Comparison of ENCODE assay signal across 26 cellular contexts in genomic region chr4:14844059-14844458, GRCh38.
"Had no signal": no experiment of that assay in that cellular context is flagged by ENCODE, and none has a peak within 500 bp of the region (broad histone marks: within the 10 kb centered on the region; RNA-seq: fewer than 3 reads in every experiment).

No MANE protein-coding gene starts in this region.

- H3K4me3 ChIP-seq: ascending aorta, left lung, lower lobe of right lung, neural progenitor cell, psoas muscle, sigmoid colon, stomach, thyroid gland, upper lobe of left lung, vagina had no signal

- FAIRE-seq: endothelial cell of umbilical vein, small intestine had no signal

- ATAC-seq: activated CD8-positive, alpha-beta T cell treated with anti-CD3 and anti-CD28 coated beads for 36 hours; esophagus mucosa; left lung; lower lobe of right lung; natural killer cell; psoas muscle had no signal

- DNase-seq: activated CD4-positive, alpha-beta T cell treated with anti-CD3 and anti-CD28 coated beads, Interleukin-2, amount 10 ng/mL, durations not matched to agents 24 days and 14 days; activated CD4-positive, CD25-positive, alpha-beta regulatory T cell treated with anti-CD3 and anti-CD28 coated beads, Interleukin-2, amount 50 U/mL, for 72 hours; activated CD8-positive, alpha-beta T cell treated with anti-CD3 and anti-CD28 coated beads for 36 hours; activated naive CD8-positive, alpha-beta T cell treated with anti-CD3 and anti-CD28 coated beads, Interleukin-2, amount 10 ng/mL, durations not matched to agents 7 days and 5 days; activated T-cell treated with anti-CD3 and anti-CD28 coated beads, Interleukin-2, amount 50 U/mL, for 4 hours; brain microvascular endothelial cell; central memory CD4-positive, alpha-beta T cell; foreskin melanocyte; kidney glomerular epithelial cell; left lung; lower lobe of right lung; mesendoderm; natural killer cell; occipital lobe; psoas muscle; sigmoid colon; small intestine; stimulated activated CD4-positive, alpha-beta T cell treated with anti-CD3 and anti-CD28 coated beads, Interleukin-4, amount 100 ng/mL, for 24 hours; stomach; thyroid gland; upper lobe of left lung had no signal

- H3K36me3 ChIP-seq: ascending aorta, brain microvascular endothelial cell, left lung, lower lobe of right lung, neural progenitor cell, sigmoid colon, stomach, thyroid gland, upper lobe of left lung, vagina had no signal

- H3K27me3 ChIP-seq: ascending aorta, brain microvascular endothelial cell, left lung, neural progenitor cell, sigmoid colon, stomach, thyroid gland, upper lobe of left lung, vagina had no signal
